In genomic region chr1:119714583-119714982, GRCh38 we compare ENCODE assay signal across 12 cellular contexts. TPM values are rescaled to one million over a fixed set of nuclear protein-coding genes. Genes with fewer than 3 reads are reported as not detected.
DNase-seq lines count a peak whose midpoint lies in the region; ATAC-seq and TF ChIP-seq lines count a peak whose summit lies in the region.
"Had no signal": no experiment of that assay in that cellular context is flagged by ENCODE, and none has a peak within 500 bp of the region (broad histone marks: within the 10 kb centered on the region; RNA-seq: fewer than 3 reads in every experiment).

No MANE protein-coding gene starts in this region.

- H3K4me1 ChIP-seq in ACC112 (ENCODE audit: control insufficient read depth, insufficient read depth, low read length, unreplicated experiment) (peaks cover 13% of the 10 kb centered on the region), left lung (peaks cover 0 to 22% of the 10 kb centered on the region in 2 donors), mucosa of descending colon (ENCODE audit: low read depth) (peaks cover 12% of the 10 kb centered on the region)

- H3K27ac Mint-ChIP-seq in CD4-positive, alpha-beta T cell = no peak overlapping the region

- H3K4me3 Mint-ChIP-seq in CD4-positive, alpha-beta T cell = no peak overlapping the region

- H3K9me3 ChIP-seq in left lung = no peaks in the 10 kb centered on the region
- H3K9me3 ChIP-seq in mucosa of descending colon = no peaks in the 10 kb centered on the region
- no peaks in the 10 kb centered on the region for H3K9me3 ChIP-seq in CD4-positive, alpha-beta T cell (ENCODE audit: control insufficient read depth, low read length)

- no peak for ATAC-seq in left lung
- ATAC-seq in HG03469 (IDR thresholded peaks at IDR 0.05; ENCODE audit: unreplicated experiment) = no peak
- ATAC-seq in mucosa of descending colon = no peak
- ATAC-seq in CD4-positive, alpha-beta T cell (ENCODE audit: poor library complexity) = no peak

- no peak overlapping the region for H2AFZ ChIP-seq in ACC112 (ENCODE audit: low read length, unreplicated experiment)

- peaks cover 23% of the 10 kb centered on the region for H3K4me1 Mint-ChIP-seq in CD4-positive, alpha-beta T cell (ENCODE audit: low read depth)

- H3K27me3 Mint-ChIP-seq in CD4-positive, alpha-beta T cell = peaks cover 15% of the 10 kb centered on the region

- H3K4me3 ChIP-seq in ACC112 (ENCODE audit: low read depth, low read length) = peak overlapping the region; percentile 93; the same call in 1 of the 2 replicates
- H3K4me3 ChIP-seq in HL-60 (replicated peaks; ENCODE audit: insufficient read depth, low read length) = no peak overlapping the region
- no peak overlapping the region for H3K4me3 ChIP-seq in left lung
- no peak overlapping the region for H3K4me3 ChIP-seq in mucosa of descending colon

- H3K36me3 ChIP-seq in ACC112 (ENCODE audit: insufficient read depth, low read length) (no peaks in the 10 kb centered on the region), left lung (no peaks in the 10 kb centered on the region), mucosa of descending colon (ENCODE audit: low read depth) (no peaks in the 10 kb centered on the region)

- intact Hi-C loops in left lung (cut with DNase I) = no loop called here
- intact Hi-C loops in mucosa of descending colon (cut with DNase I, micrococcal nuclease) = no loop called here
- intact Hi-C loops in CD4-positive, alpha-beta T cell (cut with DNase I, micrococcal nuclease) = no loop called here

- no peaks in the 10 kb centered on the region for H3K9me3 Mint-ChIP-seq in CD4-positive, alpha-beta T cell

- H3K27ac ChIP-seq in ACC112 (ENCODE audit: low read depth, low read length) (no peak overlapping the region), HL-60 (replicated peaks) (no peak overlapping the region), left lung (no peak overlapping the region)
- H3K27ac ChIP-seq in CD4-positive, alpha-beta T cell (ENCODE audit: low read depth, low read length) = no peak overlapping the region

- TF ChIP-seq CTCF in HL-60 (IDR thresholded peaks at IDR 0.05; ENCODE audit: insufficient read depth, low read length) (no peak), left lung (IDR thresholded peaks at IDR 0.05) (no peak), mucosa of descending colon (IDR thresholded peaks at IDR 0.05) (no peak)
- no peak for TF ChIP-seq CTCF in CD4-positive, alpha-beta T cell (IDR thresholded peaks at IDR 0.05)

- H3K79me2 ChIP-seq in ACC112 (ENCODE audit: control insufficient read depth, insufficient read depth, low read length, unreplicated experiment) = peaks cover 55% of the 10 kb centered on the region

- DNase-seq in HL-60 (ENCODE audit: low read depth in 1 of 2, low spot score in 1 of 2) (peak; percentile 21 to 27), amniotic epithelial cell (ENCODE audit: low read depth) (peak; percentile 46), medulla oblongata (ENCODE audit: extremely low spot score) (peak; percentile 45), left lung (no peak), mucosa of descending colon (no peak)
- DNase-seq in CD4-positive, alpha-beta T cell = no peak
- DNase-seq: retina had no signal

- CTCF ChIA-PET in CD4-positive, alpha-beta T cell (lab: Charles Lee) = no interaction called here

- POLR2A ChIA-PET in CD4-positive, alpha-beta T cell (lab: Charles Lee) = no interaction called here

- H3K27me3 ChIP-seq in ACC112 (ENCODE audit: insufficient read depth, low read length) (no peaks in the 10 kb centered on the region; the same call in 1 of the 2 replicates), HL-60 (ENCODE audit: insufficient read depth, poor library complexity, severe bottlenecking) (no peaks in the 10 kb centered on the region), left lung (peaks cover 0 to 40% of the 10 kb centered on the region in 2 donors)
- H3K27me3 ChIP-seq in CD4-positive, alpha-beta T cell (ENCODE audit: control insufficient read depth, insufficient read depth, low read length) = peaks cover 3% of the 10 kb centered on the region

- H3K36me3 Mint-ChIP-seq in CD4-positive, alpha-beta T cell (ENCODE audit: low read depth) = peaks cover 8% of the 10 kb centered on the region

RNA-seq across cellular contexts. Expression of gene PHGDH, which starts 2.8 kb away (rescaled TPM):
- total RNA-seq in left lung (10 to 100 TPM; 31.9 to 98.3 TPM), mucosa of descending colon (10 to 100 TPM in 2 of 3 donors, 1 to 10 TPM in 1; 3.3 to 32.9 (median 13.2) TPM)
- total RNA-seq in CD4-positive, alpha-beta T cell = 1 to 10 TPM; 6.0 to 7.5 TPM

RNA-seq across cellular contexts. Expression of gene HMGCS2, which starts 54.1 kb away (rescaled TPM):
- total RNA-seq in left lung = under 1 TPM in 1 of 2 donors, not detected in 1; 0.26 TPM
- total RNA-seq in mucosa of descending colon = 100 to 1,000 TPM; 135 to 592 (median 270) TPM
- total RNA-seq in CD4-positive, alpha-beta T cell = not detected
- total RNA-seq: activated CD8-positive, alpha-beta memory T cell treated with anti-CD3 and anti-CD28 coated beads for 36 hours; dermis microvascular lymphatic vessel endothelial cell; M059J had no signal

Comparison
In these comparisons a context has a peak if more than half of its experiments do, and no peak if none do; other contexts are left out.
1. DNase-seq: peak in HL-60 (2 of 2), amniotic epithelial cell (single experiment) and medulla oblongata (single experiment); none in left lung (0 of 2), mucosa of descending colon (0 of 3) and CD4-positive, alpha-beta T cell (0 of 10).
2. RNA of gene HMGCS2, which starts 54.1 kb away (total RNA-seq): 135 to 592 TPM in mucosa of descending colon; 0.26 TPM in left lung and not detected in CD4-positive, alpha-beta T cell; every median in the first group is over 100 times any median in the second.